In genomic region chr2:53907582-53907981, GRCh38 we compare ENCODE assay signal across 21 cellular contexts.
"Had no signal": no experiment of that assay in that cellular context is flagged by ENCODE, and none has a peak within 500 bp of the region (broad histone marks: within the 10 kb centered on the region; RNA-seq: fewer than 3 reads in every experiment).

No MANE protein-coding gene starts in this region.

- DNase-seq: activated CD4-positive, alpha-beta T cell treated with anti-CD3 and anti-CD28 coated beads, Interleukin-2, amount 50 U/mL, for 4 hours; activated gamma-delta T cell; anterior cingulate cortex; body of pancreas; effector memory CD4-positive, alpha-beta T cell; glutamatergic neuron; hippocampal formation; left ventricle myocardium inferior; nucleus accumbens; sigmoid colon; stimulated activated CD4-positive, alpha-beta T cell treated with anti-CD3 and anti-CD28 coated beads, Interleukin-2, amount 100 ng/mL, for 48 hours; stimulated activated naive CD4-positive, alpha-beta T cell treated with Interleukin-2 at 50 U/mL for 16 hours; T-helper 1 cell; T-helper 9 cell had no signal

- ATAC-seq: body of pancreas, WTC11 had no signal

- H3K27ac Mint-ChIP-seq: type B pancreatic cell, WTC11 had no signal

- H3K4me3 ChIP-seq: body of pancreas, esophagus muscularis mucosa, left ventricle myocardium inferior, sigmoid colon, smooth muscle cell, thoracic aorta, vagina had no signal

- H3K4me1 Mint-ChIP-seq: WTC11 had no signal

- FAIRE-seq: frontal cortex had no signal

- H3K4me3 Mint-ChIP-seq: type B pancreatic cell, WTC11 had no signal

- H3K4me2 ChIP-seq: smooth muscle cell had no signal

- H3K27ac ChIP-seq: body of pancreas, esophagus muscularis mucosa, left ventricle myocardium inferior, sigmoid colon, thoracic aorta, vagina had no signal

- H3K27me3 Mint-ChIP-seq: type B pancreatic cell had no signal

- H3K4me1 ChIP-seq: body of pancreas, esophagus muscularis mucosa, left ventricle myocardium inferior, sigmoid colon, vagina had no signal

- H3K9me3 ChIP-seq: body of pancreas, esophagus muscularis mucosa, left ventricle myocardium inferior, sigmoid colon, thoracic aorta, vagina had no signal

- H3K9me3 Mint-ChIP-seq: type B pancreatic cell, WTC11 had no signal

- H3K27me3 ChIP-seq: body of pancreas, esophagus muscularis mucosa, sigmoid colon, vagina had no signal
